Comparison of ENCODE assay signal across 19 cellular contexts in the genomic region with DNA sequence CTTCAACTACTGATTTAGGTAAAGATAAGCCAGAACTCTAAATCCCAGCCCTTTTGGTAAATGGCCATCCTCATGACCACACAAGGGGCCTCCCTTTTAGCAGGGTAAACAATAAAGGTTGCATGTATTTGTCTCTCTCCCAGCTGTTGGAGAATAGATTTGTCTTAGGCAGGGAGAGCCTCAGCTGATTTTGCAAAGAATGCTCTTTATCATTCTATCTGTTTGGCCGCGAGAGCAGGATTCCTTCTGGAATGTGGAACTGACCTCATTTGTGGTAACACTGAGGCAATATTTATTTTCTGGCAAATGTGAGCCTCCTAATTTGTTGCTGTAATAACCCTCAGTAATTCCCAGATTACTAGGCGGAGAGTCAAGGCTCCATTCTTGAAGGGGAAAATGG. TPM values are rescaled to one million over a fixed set of nuclear protein-coding genes. Genes with fewer than 3 reads are reported as not detected.
DNase-seq lines count a peak whose midpoint lies in the region; ATAC-seq and TF ChIP-seq lines count a peak whose summit lies in the region.
"Had no signal": no experiment of that assay in that cellular context is flagged by ENCODE, and none has a peak within 500 bp of the region (broad histone marks: within the 10 kb centered on the region; RNA-seq: fewer than 3 reads in every experiment).

No MANE protein-coding gene starts in this region.

- TF ChIP-seq EP300 in SK-N-SH (IDR thresholded peaks at IDR 0.05; ENCODE audit: borderline replicate concordance in 1 of 2, low read depth in 1 of 2, low read length in 1 of 2): no peak

- CTCF ChIA-PET in SK-N-SH (lab: Yijun Ruan, JAX): interaction anchor here (2.6 kb wide), 1 partner anchor 39 kb away, joined by 21 read pairs; no protein-coding TSS in a partner anchor

- no peak for TF ChIP-seq CTCF in SK-N-SH (IDR thresholded peaks at IDR 0.05)
- no peak for TF ChIP-seq CTCF in astrocyte of the spinal cord (IDR thresholded peaks at IDR 0.05; ENCODE audit: low read depth, low read length)
- no peak for TF ChIP-seq CTCF in left lung (IDR thresholded peaks at IDR 0.05)
- no peak for TF ChIP-seq CTCF in vagina (IDR thresholded peaks at IDR 0.05)

- DNase-seq in SK-N-SH (no peak), astrocyte of the spinal cord (ENCODE audit: low read depth, low spot score) (peak; percentile 69), left lung (no peak), vagina (ENCODE audit: extremely low spot score in 2 of 2) (peak in 1 of 2 donors; percentile 87), NCI-H526 treated with DMSO at 0.1 percent for 48 hours (lab: John Stamatoyannopoulos, UW) (no peak)
- DNase-seq: activated CD4-positive, alpha-beta T cell treated with anti-CD3 and anti-CD28 coated beads, Interleukin-2, amount 50 U/mL, for 48 hours; effector memory CD4-positive, alpha-beta T cell; glutamatergic neuron; naive thymus-derived CD4-positive, alpha-beta T cell; NCI-H1048; retina; stimulated activated naive CD4-positive, alpha-beta T cell had no signal

- H3K4me1 ChIP-seq in SK-N-SH (ENCODE audit: control insufficient read depth in 1 of 2, insufficient read depth in 2 of 2, low read depth in 1 of 2, low read length in 1 of 2) (no peaks in the 10 kb centered on the region), left lung (no peaks in the 10 kb centered on the region), vagina (peaks cover 4% of the 10 kb centered on the region)
- H3K4me1 ChIP-seq: ascending aorta had no signal

- in situ Hi-C loops in astrocyte of the spinal cord (cut with HindIII; ENCODE audit: low sequenced_read_pairs): no loop called here

- 84% methylated on average over 3 of the region's 3 CpGs for WGBS in SK-N-SH (ENCODE audit: low lambda C conversion rate)

- H3K4me3 ChIP-seq in SK-N-SH (ENCODE audit: low read depth in 2 of 2, low read length in 1 of 2): no peak overlapping the region
- no peak overlapping the region for H3K4me3 ChIP-seq in astrocyte of the spinal cord (ENCODE audit: low read depth, low read length)
- H3K4me3 ChIP-seq in left lung: no peak overlapping the region
- no peak overlapping the region for H3K4me3 ChIP-seq in vagina
- H3K4me3 ChIP-seq: ascending aorta, SK-N-MC had no signal

- intact Hi-C loops in left lung (cut with DNase I): no loop called here
- intact Hi-C loops in vagina (cut with DNase I): no loop called here

- no peaks in the 10 kb centered on the region for H4K20me1 ChIP-seq in SK-N-SH (ENCODE audit: insufficient read depth)

- no peak for TF ChIP-seq POLR2A in vagina (IDR thresholded peaks at IDR 0.05)

- H3K9me2 ChIP-seq in SK-N-SH: no peaks in the 10 kb centered on the region

- no peak for ATAC-seq in SK-N-SH treated with all-trans-retinoic acid at 6 μM for 48 hours
- ATAC-seq in left lung: peak; percentile 50
- no peak for ATAC-seq in HG03025 (IDR thresholded peaks at IDR 0.05; ENCODE audit: low FRiP score, unreplicated experiment)
- no peak for ATAC-seq in HG02571 (IDR thresholded peaks at IDR 0.05; ENCODE audit: unreplicated experiment)
- ATAC-seq: naive thymus-derived CD4-positive, alpha-beta T cell had no signal

- H3K27me3 ChIP-seq in SK-N-SH (ENCODE audit: insufficient read depth) (no peaks in the 10 kb centered on the region), left lung (no peaks in the 10 kb centered on the region), vagina (no peaks in the 10 kb centered on the region)
- H3K27me3 ChIP-seq: ascending aorta had no signal

- POLR2A ChIA-PET in SK-N-SH (lab: Yijun Ruan, JAX): no interaction called here

- H3K36me3 ChIP-seq in SK-N-SH (replicated peaks in 1 of 2; ENCODE audit: control insufficient read depth in 1 of 2, insufficient read depth in 2 of 2, low read length in 1 of 2) (peaks cover 21 to 49% of the 10 kb centered on the region in 2 experiments), left lung (peaks cover 0 to 64% of the 10 kb centered on the region in 2 donors), vagina (peaks cover 0 to 15% of the 10 kb centered on the region in 2 donors)

- peaks cover 6% of the 10 kb centered on the region for H3F3A ChIP-seq in SK-N-SH (replicated peaks; ENCODE audit: insufficient read depth)

- H3K79me2 ChIP-seq in SK-N-SH (ENCODE audit: insufficient read depth): no peaks in the 10 kb centered on the region

- no peak overlapping the region for H3K4me2 ChIP-seq in SK-N-SH

- H3K27ac ChIP-seq in SK-N-SH (ENCODE audit: low read depth in 2 of 2, low read length in 1 of 2) (no peak overlapping the region), left lung (peak overlapping the region in 1 of 2 donors; percentile 39), vagina (peak overlapping the region; percentile 40)
- H3K27ac ChIP-seq: 22Rv1, ascending aorta, SK-N-MC had no signal

- H3K9me3 ChIP-seq in SK-N-SH (no peaks in the 10 kb centered on the region), left lung (no peaks in the 10 kb centered on the region), vagina (no peaks in the 10 kb centered on the region)
- H3K9me3 ChIP-seq: ascending aorta had no signal

- no peak overlapping the region for H3K9ac ChIP-seq in SK-N-SH

- H2AFZ ChIP-seq in SK-N-SH (ENCODE audit: low read depth): no peak overlapping the region

- TF ChIP-seq RAD21 in SK-N-SH (IDR thresholded peaks at IDR 0.05; ENCODE audit: low read length): no peak

TF ChIP-seq in SK-N-SH treated with all-trans-retinoic acid at 6 μM for 48 hours, 23 proteins besides CTCF, POLR2A, EP300 and RAD21:
- TF ChIP-seq BACH2 (CRISPR knock-in tag; IDR thresholded peaks at IDR 0.05; ENCODE audit: borderline replicate concordance): no peak
- peak; percentile 30; the same call in 1 of the 2 replicates for TF ChIP-seq ISL1 (CRISPR knock-in tag; IDR thresholded peaks at IDR 0.05)

TF ChIP-seq in SK-N-SH, 30 proteins besides CTCF, POLR2A, EP300 and RAD21 (continues in another document):
- TF ChIP-seq RXRA (IDR thresholded peaks at IDR 0.05; ENCODE audit: borderline replicate concordance, low read depth) (no peak), SIN3A (IDR thresholded peaks at IDR 0.05; ENCODE audit: borderline replicate concordance, low read depth, low read length) (no peak), TCF12 (IDR thresholded peaks at IDR 0.05) (no peak), EZH2phosphoT487 (IDR thresholded peaks at IDR 0.05; ENCODE audit: borderline replicate concordance, low read depth) (no peak), TEAD4 (IDR thresholded peaks at IDR 0.05; ENCODE audit: borderline replicate concordance, insufficient read depth) (no peak), RCOR1 (IDR thresholded peaks at IDR 0.05; ENCODE audit: low read length) (no peak), NRF1 (IDR thresholded peaks at IDR 0.05; ENCODE audit: low read depth, low read length) (no peak), FOSL2 (IDR thresholded peaks at IDR 0.05; ENCODE audit: borderline replicate concordance, low read depth) (no peak)
- TF ChIP-seq, protein P1, sequence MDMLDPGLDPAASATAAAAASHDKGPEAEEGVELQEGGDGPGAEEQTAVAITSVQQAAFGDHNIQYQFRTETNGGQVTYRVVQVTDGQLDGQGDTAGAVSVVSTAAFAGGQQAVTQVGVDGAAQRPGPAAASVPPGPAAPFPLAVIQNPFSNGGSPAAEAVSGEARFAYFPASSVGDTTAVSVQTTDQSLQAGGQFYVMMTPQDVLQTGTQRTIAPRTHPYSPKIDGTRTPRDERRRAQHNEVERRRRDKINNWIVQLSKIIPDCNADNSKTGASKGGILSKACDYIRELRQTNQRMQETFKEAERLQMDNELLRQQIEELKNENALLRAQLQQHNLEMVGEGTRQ (IDR thresholded peaks at IDR 0.05; ENCODE audit: borderline replicate concordance, low read depth, low read length): no peak
- TF ChIP-seq, protein P2, sequence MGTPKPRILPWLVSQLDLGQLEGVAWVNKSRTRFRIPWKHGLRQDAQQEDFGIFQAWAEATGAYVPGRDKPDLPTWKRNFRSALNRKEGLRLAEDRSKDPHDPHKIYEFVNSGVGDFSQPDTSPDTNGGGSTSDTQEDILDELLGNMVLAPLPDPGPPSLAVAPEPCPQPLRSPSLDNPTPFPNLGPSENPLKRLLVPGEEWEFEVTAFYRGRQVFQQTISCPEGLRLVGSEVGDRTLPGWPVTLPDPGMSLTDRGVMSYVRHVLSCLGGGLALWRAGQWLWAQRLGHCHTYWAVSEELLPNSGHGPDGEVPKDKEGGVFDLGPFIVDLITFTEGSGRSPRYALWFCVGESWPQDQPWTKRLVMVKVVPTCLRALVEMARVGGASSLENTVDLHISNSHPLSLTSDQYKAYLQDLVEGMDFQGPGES (IDR thresholded peaks at IDR 0.05; ENCODE audit: low read depth, low read length): no peak
- TF ChIP-seq, protein P3, sequence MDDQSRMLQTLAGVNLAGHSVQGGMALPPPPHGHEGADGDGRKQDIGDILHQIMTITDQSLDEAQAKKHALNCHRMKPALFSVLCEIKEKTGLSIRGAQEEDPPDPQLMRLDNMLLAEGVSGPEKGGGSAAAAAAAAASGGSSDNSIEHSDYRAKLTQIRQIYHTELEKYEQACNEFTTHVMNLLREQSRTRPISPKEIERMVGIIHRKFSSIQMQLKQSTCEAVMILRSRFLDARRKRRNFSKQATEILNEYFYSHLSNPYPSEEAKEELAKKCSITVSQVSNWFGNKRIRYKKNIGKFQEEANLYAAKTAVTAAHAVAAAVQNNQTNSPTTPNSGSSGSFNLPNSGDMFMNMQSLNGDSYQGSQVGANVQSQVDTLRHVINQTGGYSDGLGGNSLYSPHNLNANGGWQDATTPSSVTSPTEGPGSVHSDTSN (IDR thresholded peaks at IDR 0.05): no peak
- TF ChIP-seq, protein P4, sequence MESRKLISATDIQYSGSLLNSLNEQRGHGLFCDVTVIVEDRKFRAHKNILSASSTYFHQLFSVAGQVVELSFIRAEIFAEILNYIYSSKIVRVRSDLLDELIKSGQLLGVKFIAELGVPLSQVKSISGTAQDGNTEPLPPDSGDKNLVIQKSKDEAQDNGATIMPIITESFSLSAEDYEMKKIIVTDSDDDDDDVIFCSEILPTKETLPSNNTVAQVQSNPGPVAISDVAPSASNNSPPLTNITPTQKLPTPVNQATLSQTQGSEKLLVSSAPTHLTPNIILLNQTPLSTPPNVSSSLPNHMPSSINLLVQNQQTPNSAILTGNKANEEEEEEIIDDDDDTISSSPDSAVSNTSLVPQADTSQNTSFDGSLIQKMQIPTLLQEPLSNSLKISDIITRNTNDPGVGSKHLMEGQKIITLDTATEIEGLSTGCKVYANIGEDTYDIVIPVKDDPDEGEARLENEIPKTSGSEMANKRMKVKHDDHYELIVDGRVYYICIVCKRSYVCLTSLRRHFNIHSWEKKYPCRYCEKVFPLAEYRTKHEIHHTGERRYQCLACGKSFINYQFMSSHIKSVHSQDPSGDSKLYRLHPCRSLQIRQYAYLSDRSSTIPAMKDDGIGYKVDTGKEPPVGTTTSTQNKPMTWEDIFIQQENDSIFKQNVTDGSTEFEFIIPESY (IDR thresholded peaks at IDR 0.05; ENCODE audit: borderline replicate concordance, low read depth): no peak

RNA-seq across cellular contexts. Expression of a gene that starts 15.3 kb away (rescaled TPM):
- polyA plus RNA-seq in SK-N-SH (2012; rRNA removed): 50.0 and 54.0 TPM in 2 replicates
- 59.5 and 76.1 TPM in 2 replicates for polyA plus RNA-seq in SK-N-SH (2012; cell fraction: cytosol; rRNA removed)
- polyA plus RNA-seq in SK-N-SH (2012; cell fraction: nucleus; rRNA removed): 34.1 and 63.7 TPM in 2 replicates
- total RNA-seq in left lung (10 to 100 TPM; 28.2 to 28.4 TPM), vagina (26.3 TPM)

RNA-seq across cellular contexts. Expression of a gene that starts 19.2 kb away (rescaled TPM):
- not detected in 2 replicates for polyA plus RNA-seq in SK-N-SH (2012; rRNA removed)
- not detected in 2 replicates for polyA plus RNA-seq in SK-N-SH (2012; cell fraction: cytosol; rRNA removed)
- polyA plus RNA-seq in SK-N-SH (2012; cell fraction: nucleus; rRNA removed): not detected in 2 replicates
- total RNA-seq in left lung (not detected), vagina (not detected)
- total RNA-seq: activated T-helper 1 cell treated with anti-CD3 and anti-CD28 coated beads, Interleukin-12 subunit alpha, Interleukin-12 subunit beta, Interleukin-2, Interleukin-4 antibody, amounts not matched to agents 30 ng/mL and 10 ng/mL and 1 ng/mL, durations not matched to agents 14 hours and 24 hours and 36 hours; ascending aorta; naive thymus-derived CD4-positive, alpha-beta T cell had no signal
- polyA plus RNA-seq: naive thymus-derived CD4-positive, alpha-beta T cell had no signal
